8 cellular contexts compared by ENCODE assay signal in the genomic region with DNA sequence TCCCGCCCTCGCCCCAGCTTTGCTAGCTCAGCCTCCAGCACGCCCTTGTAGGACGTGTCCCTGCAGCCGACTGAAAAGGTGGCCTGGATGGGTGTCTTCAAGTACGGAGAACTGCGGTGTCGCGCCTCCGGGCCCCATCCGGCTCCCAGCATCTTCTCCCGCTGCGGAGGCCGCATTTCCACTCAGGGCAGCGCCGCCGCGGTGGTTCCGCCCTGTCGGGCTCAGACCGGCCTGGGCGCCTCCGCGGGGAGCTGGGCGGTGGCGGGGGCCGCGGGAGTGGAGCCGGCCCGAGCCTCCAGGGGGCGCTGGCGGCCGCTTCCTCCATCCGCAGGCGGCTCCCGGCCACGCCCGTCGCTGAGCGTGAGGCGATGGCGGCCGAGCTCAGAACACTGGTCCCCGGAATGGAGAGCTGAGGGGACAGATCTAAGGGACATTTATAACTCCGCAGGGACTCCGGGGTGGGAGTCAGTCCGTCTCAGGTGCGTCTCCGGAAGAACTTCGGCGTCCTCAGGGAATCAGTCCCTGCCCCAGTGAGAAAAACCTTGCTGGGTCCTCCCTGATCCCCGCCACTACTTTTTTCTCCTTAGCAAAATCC. TPM values are rescaled to one million over a fixed set of nuclear protein-coding genes. Genes with fewer than 3 reads are reported as not detected.
DNase-seq lines count a peak whose midpoint lies in the region; ATAC-seq, FAIRE-seq and TF ChIP-seq lines count a peak whose summit lies in the region.

No MANE protein-coding gene starts in this region.

- H3K4me3 ChIP-seq in A549 (peak overlapping the region; percentile 53), endothelial cell of umbilical vein (replicated peaks in 1 of 3; ENCODE audit: insufficient read depth in 1 of 3, low read depth in 1 of 3, low read length in 3 of 3) (peak overlapping the region; percentile 29 to 59 (median 38)), mucosa of descending colon (no peak overlapping the region)

- POLR2A ChIA-PET in A549 (lab: Yijun Ruan, JAX): interaction anchor here (0.7 to 1.3 kb wide), 6 partner anchors 10 to 441 kb away, joined by 3 to 11 read pairs (median 5); partner anchors contain the start of genes FBXO45, RNF168, SENP5 and WDR53
- POLR2A ChIA-PET in endothelial cell of umbilical vein (lab: Charles Lee): interaction anchor here (0.5 to 0.7 kb wide), 2 partner anchors 39 to 456 kb away, joined by 5 to 10 read pairs; no protein-coding TSS in a partner anchor

- WGBS in A549 (ENCODE audit: missing lambda C conversion rate): 10% methylated on average over 11 of the region's 52 CpGs

- peak overlapping the region; percentile 100 for H2AFZ ChIP-seq in endothelial cell of umbilical vein (ENCODE audit: low read depth, low read length)

- no peaks in the 10 kb centered on the region for H3K79me2 ChIP-seq in endothelial cell of umbilical vein (ENCODE audit: control insufficient read depth, insufficient read depth, low read length)

- no peaks in the 10 kb centered on the region for H4K20me1 ChIP-seq in endothelial cell of umbilical vein (replicated peaks; ENCODE audit: control insufficient read depth, extremely low read depth, insufficient read depth, low read length)

- dilution Hi-C loops in endothelial cell of umbilical vein (cut with MboI; ENCODE audit: extremely low pct_ligation_motif_present, low sequenced_read_pairs): no loop called here

- peak overlapping the region; percentile 85 for H3K4me2 ChIP-seq in A549
- H3K4me2 ChIP-seq in endothelial cell of umbilical vein (ENCODE audit: insufficient read depth, low read length): peak overlapping the region; percentile 60

- TF ChIP-seq POLR2A in A549 (IDR thresholded peaks at IDR 0.05; ENCODE audit: low read length) (peak; percentile 60), GM15510 (IDR thresholded peaks at IDR 0.05; ENCODE audit: borderline replicate concordance, extremely low read depth, insufficient read length) (peak; percentile 75), endothelial cell of umbilical vein (IDR thresholded peaks at IDR 0.05; ENCODE audit: low read depth, low read length) (peak; percentile 61)

- H3K9ac ChIP-seq in endothelial cell of umbilical vein (replicated peaks; ENCODE audit: extremely low read depth, insufficient read depth, low read length): peak overlapping the region; percentile 51

- H3K9me3 ChIP-seq in A549 (no peaks in the 10 kb centered on the region), endothelial cell of umbilical vein (replicated peaks; ENCODE audit: control insufficient read depth, insufficient read depth, low read length) (no peaks in the 10 kb centered on the region), mucosa of descending colon (no peaks in the 10 kb centered on the region)

- CTCF ChIA-PET in A549 (lab: Yijun Ruan, JAX): interaction anchor here (0.5 to 3.4 kb wide), 34 partner anchors 8 to 833 kb away, joined by 3 to 26 read pairs (median 4); partner anchors contain the start of genes FBXO45, SMCO1, UBXN7 and WDR53
- CTCF ChIA-PET in endothelial cell of umbilical vein (lab: Charles Lee): interaction anchor here (0.6 to 1.9 kb wide), 37 partner anchors 10 to 443 kb away, joined by 3 to 20 read pairs (median 4); partner anchors contain the start of genes FBXO45, PAK2, SENP5 and WDR53

- no peak for TF ChIP-seq EP300 in A549 (IDR thresholded peaks at IDR 0.05)

- no peaks in the 10 kb centered on the region for H3K27me3 ChIP-seq in endothelial cell of umbilical vein (ENCODE audit: control insufficient read depth in 2 of 2, insufficient read depth in 2 of 2, low read length in 2 of 2)

- H3K36me3 ChIP-seq in endothelial cell of umbilical vein (ENCODE audit: control insufficient read depth in 2 of 2, extremely low read depth in 1 of 2, insufficient read depth in 2 of 2, low read length in 2 of 2): no peaks in the 10 kb centered on the region
- H3K36me3 ChIP-seq in mucosa of descending colon (ENCODE audit: low read depth): no peaks in the 10 kb centered on the region

- H3K27ac ChIP-seq in A549 (peak overlapping the region; percentile 91 to 99), endothelial cell of umbilical vein (ENCODE audit: insufficient read depth, low read depth, low read length) (peak overlapping the region; percentile 40)

- TF ChIP-seq CTCF in A549 (IDR thresholded peaks at IDR 0.05) (peak; percentile 79), endothelial cell of umbilical vein (IDR thresholded peaks at IDR 0.05; ENCODE audit: extremely low read depth in 1 of 2, insufficient read depth in 1 of 2, low read depth in 1 of 2, low read length in 2 of 2) (peak; percentile 72 to 95), mucosa of descending colon (IDR thresholded peaks at IDR 0.05) (peak; percentile 65)

- intact Hi-C loops in endothelial cell of umbilical vein (cut with micrococcal nuclease): loop anchor here (2.0 to 10.0 kb wide), 6 partner anchors 26 to 634 kb away; partner anchors contain the start of genes FBXO45, NCBP2, RNF168 and WDR53
- intact Hi-C loops in mucosa of descending colon (cut with DNase I, micrococcal nuclease): no loop called here

- no TSS peak for BruUV-seq in endothelial cell of umbilical vein (replicated peaks; lab: Mats Ljungman, UMichigan)

- peak; percentile 99 for ATAC-seq in A549
- peak; percentile 56 for ATAC-seq in HG03025 (IDR thresholded peaks at IDR 0.05; ENCODE audit: low FRiP score, unreplicated experiment)
- peak; percentile 95 for ATAC-seq in mucosa of descending colon

- FAIRE-seq in A549 (lab: Jason Lieb, UNC) (no peak), endothelial cell of umbilical vein (lab: Jason Lieb, UNC) (peak; percentile 90)

- peak; percentile 75 to 79 for DNase-seq in A549 (ENCODE audit: low read depth in 1 of 2, low spot score in 1 of 2)
- peak; percentile 87 for DNase-seq in NCI-H345 (lab: John Stamatoyannopoulos, UW)
- DNase-seq in activated CD8-positive, alpha-beta memory T cell treated with anti-CD3 and anti-CD28 coated beads for 4 hours (ENCODE audit: low read depth in 2 of 2): peak; percentile 48 to 56
- peak; percentile 54 for DNase-seq in endothelial cell of umbilical vein (ENCODE audit: low read depth, low spot score)
- DNase-seq in mucosa of descending colon: peak; percentile 80 to 84 (median 82)
- DNase-seq in stimulated activated CD8-positive, alpha-beta memory T cell treated with anti-CD3 and anti-CD28 coated beads, Interleukin-4, amount 100 ng/mL, for 4 hours (ENCODE audit: low read depth in 2 of 2, low spot score in 1 of 2): peak; percentile 49 to 57

- TF ChIP-seq RAD21 in A549 (conservative IDR thresholded peaks at IDR 0.05 in 1 of 2, IDR thresholded peaks at IDR 0.05 in 1 of 2): peak; percentile 22 to 61; a peak in 4 of 5 replicates

- peaks cover 9% of the 10 kb centered on the region for H3K4me1 ChIP-seq in A549
- peaks cover 8% of the 10 kb centered on the region for H3K4me1 ChIP-seq in endothelial cell of umbilical vein (ENCODE audit: control insufficient read depth, extremely low read depth, insufficient read depth, low read length)
- H3K4me1 ChIP-seq in mucosa of descending colon (ENCODE audit: low read depth): no peaks in the 10 kb centered on the region

- no peaks in the 10 kb centered on the region for H3K9me1 ChIP-seq in endothelial cell of umbilical vein (replicated peaks; ENCODE audit: control insufficient read depth, extremely low read depth, insufficient read depth, low read length)

RNA-seq across cellular contexts. Expression of gene SMCO1, which starts 13.6 kb away (rescaled TPM):
- not detected in 2 replicates for polyA plus RNA-seq in A549 (2011; rRNA removed)
- not detected in 2 replicates for polyA plus RNA-seq in A549 (2012; cell fraction: cytosol; rRNA removed)
- polyA plus RNA-seq in A549 (2012; cell fraction: nucleus; rRNA removed): not detected in 2 replicates
- polyA plus RNA-seq in A549 (2017; fragmentation: RNase III; extraction: RNeasy Plus Mini Kit Qiagen cat#74134 plus additional on column Dnase treatment): not detected in 3 replicates
- polyA minus RNA-seq in A549 (2011; rRNA and poly(A)+ RNA removed): not detected in 2 replicates
- total RNA-seq in endothelial cell of umbilical vein: not detected in 2 replicates
- polyA plus RNA-seq in endothelial cell of umbilical vein: not detected in 2 replicates
- polyA plus RNA-seq in endothelial cell of umbilical vein (2011; cell fraction: cytosol; rRNA removed): not detected in 2 replicates
- polyA plus RNA-seq in endothelial cell of umbilical vein (2011; cell fraction: nucleus; rRNA removed): not detected in 2 replicates
- polyA plus RNA-seq in endothelial cell of umbilical vein (2012): not detected in 2 replicates
- polyA minus RNA-seq in endothelial cell of umbilical vein: not detected in 2 replicates
- polyA minus RNA-seq in endothelial cell of umbilical vein (2011; cell fraction: cytosol; rRNA and poly(A)+ RNA removed): not detected
- not detected in 2 replicates for polyA minus RNA-seq in endothelial cell of umbilical vein (2011; cell fraction: nucleus; rRNA and poly(A)+ RNA removed)
- not detected for total RNA-seq in mucosa of descending colon

RNA-seq across cellular contexts. Expression of gene RNF168, which starts 25.2 kb away (rescaled TPM):
- polyA plus RNA-seq in A549 (2011; rRNA removed) (3.8 and 5.7 TPM in 2 replicates), A549 (2017; fragmentation: RNase III; extraction: RNeasy Plus Mini Kit Qiagen cat#74134 plus additional on column Dnase treatment) (5.1 to 6.0 TPM (median 5.9 TPM) in 3 replicates), endothelial cell of umbilical vein (2.7 and 4.0 TPM in 2 replicates)
- polyA plus RNA-seq in A549 (2012; cell fraction: cytosol; rRNA removed): 1.6 and 1.7 TPM in 2 replicates
- 1.5 and 1.9 TPM in 2 replicates for polyA plus RNA-seq in A549 (2012; cell fraction: nucleus; rRNA removed)
- 18.1 and 19.1 TPM in 2 replicates for polyA minus RNA-seq in A549 (2011; rRNA and poly(A)+ RNA removed)
- total RNA-seq in endothelial cell of umbilical vein (32.9 and 34.9 TPM in 2 replicates), mucosa of descending colon (10 to 100 TPM; 23.7 to 29.2 (median 24.9) TPM)
- polyA plus RNA-seq in endothelial cell of umbilical vein (2011; cell fraction: cytosol; rRNA removed): 4.9 and 5.4 TPM in 2 replicates
- 7.5 and 9.4 TPM in 2 replicates for polyA plus RNA-seq in endothelial cell of umbilical vein (2011; cell fraction: nucleus; rRNA removed)
- 10.4 and 12.2 TPM in 2 replicates for polyA plus RNA-seq in endothelial cell of umbilical vein (2012)
- polyA minus RNA-seq in endothelial cell of umbilical vein: 19.7 and 25.7 TPM in 2 replicates
- polyA minus RNA-seq in endothelial cell of umbilical vein (2011; cell fraction: cytosol; rRNA and poly(A)+ RNA removed): 34.1 TPM
- polyA minus RNA-seq in endothelial cell of umbilical vein (2011; cell fraction: nucleus; rRNA and poly(A)+ RNA removed): 23.3 and 24.1 TPM in 2 replicates

RNA-seq across cellular contexts. Expression of gene WDR53, which starts 39.6 kb away (rescaled TPM):
- 8.4 and 10.8 TPM in 2 replicates for polyA plus RNA-seq in A549 (2011; rRNA removed)
- polyA plus RNA-seq in A549 (2012; cell fraction: cytosol; rRNA removed): 4.9 and 5.3 TPM in 2 replicates
- 1.9 and 2.5 TPM in 2 replicates for polyA plus RNA-seq in A549 (2012; cell fraction: nucleus; rRNA removed)
- 11.6 to 12.0 TPM (median 11.8 TPM) in 3 replicates for polyA plus RNA-seq in A549 (2017; fragmentation: RNase III; extraction: RNeasy Plus Mini Kit Qiagen cat#74134 plus additional on column Dnase treatment)
- 3.2 and 6.3 TPM in 2 replicates for polyA minus RNA-seq in A549 (2011; rRNA and poly(A)+ RNA removed)
- 13.0 and 15.3 TPM in 2 replicates for total RNA-seq in endothelial cell of umbilical vein
- polyA plus RNA-seq in endothelial cell of umbilical vein: 4.8 and 5.2 TPM in 2 replicates
- 8.8 and 11.3 TPM in 2 replicates for polyA plus RNA-seq in endothelial cell of umbilical vein (2011; cell fraction: cytosol; rRNA removed)
- 5.5 and 6.4 TPM in 2 replicates for polyA plus RNA-seq in endothelial cell of umbilical vein (2011; cell fraction: nucleus; rRNA removed)
- 10.6 and 19.3 TPM in 2 replicates for polyA plus RNA-seq in endothelial cell of umbilical vein (2012)
- 8.2 and 9.1 TPM in 2 replicates for polyA minus RNA-seq in endothelial cell of umbilical vein
- 6.0 TPM for polyA minus RNA-seq in endothelial cell of umbilical vein (2011; cell fraction: cytosol; rRNA and poly(A)+ RNA removed)
- 1.7 and 4.7 TPM in 2 replicates for polyA minus RNA-seq in endothelial cell of umbilical vein (2011; cell fraction: nucleus; rRNA and poly(A)+ RNA removed)
- 10 to 100 TPM in 1 of 3 donors, 1 to 10 TPM in 2; 5.8 to 13.7 (median 7.5) TPM for total RNA-seq in mucosa of descending colon

RNA-seq across cellular contexts. Expression of gene FBXO45, which starts 39.7 kb away (rescaled TPM):
- 12.8 and 19.4 TPM in 2 replicates for polyA plus RNA-seq in A549 (2011; rRNA removed)
- polyA plus RNA-seq in A549 (2012; cell fraction: cytosol; rRNA removed): 2.8 and 3.1 TPM in 2 replicates
- polyA plus RNA-seq in A549 (2012; cell fraction: nucleus; rRNA removed): 0.91 and 1.2 TPM in 2 replicates
- polyA plus RNA-seq in A549 (2017; fragmentation: RNase III; extraction: RNeasy Plus Mini Kit Qiagen cat#74134 plus additional on column Dnase treatment): 6.6 to 7.4 TPM (median 6.8 TPM) in 3 replicates
- polyA minus RNA-seq in A549 (2011; rRNA and poly(A)+ RNA removed): 4.2 and 4.5 TPM in 2 replicates
- total RNA-seq in endothelial cell of umbilical vein: 12.4 and 13.4 TPM in 2 replicates
- 2.0 and 3.5 TPM in 2 replicates for polyA plus RNA-seq in endothelial cell of umbilical vein
- 4.8 and 5.3 TPM in 2 replicates for polyA plus RNA-seq in endothelial cell of umbilical vein (2011; cell fraction: cytosol; rRNA removed)
- 1.7 and 3.0 TPM in 2 replicates for polyA plus RNA-seq in endothelial cell of umbilical vein (2011; cell fraction: nucleus; rRNA removed)
- polyA plus RNA-seq in endothelial cell of umbilical vein (2012): 9.8 and 15.9 TPM in 2 replicates
- 5.1 and 5.6 TPM in 2 replicates for polyA minus RNA-seq in endothelial cell of umbilical vein
- 14.1 TPM for polyA minus RNA-seq in endothelial cell of umbilical vein (2011; cell fraction: cytosol; rRNA and poly(A)+ RNA removed)
- polyA minus RNA-seq in endothelial cell of umbilical vein (2011; cell fraction: nucleus; rRNA and poly(A)+ RNA removed): 1.7 and 2.6 TPM in 2 replicates
- total RNA-seq in mucosa of descending colon: 10 to 100 TPM in 1 of 3 donors, 1 to 10 TPM in 2; 7.5 to 12.7 (median 9.9) TPM
